In the genomic region with DNA sequence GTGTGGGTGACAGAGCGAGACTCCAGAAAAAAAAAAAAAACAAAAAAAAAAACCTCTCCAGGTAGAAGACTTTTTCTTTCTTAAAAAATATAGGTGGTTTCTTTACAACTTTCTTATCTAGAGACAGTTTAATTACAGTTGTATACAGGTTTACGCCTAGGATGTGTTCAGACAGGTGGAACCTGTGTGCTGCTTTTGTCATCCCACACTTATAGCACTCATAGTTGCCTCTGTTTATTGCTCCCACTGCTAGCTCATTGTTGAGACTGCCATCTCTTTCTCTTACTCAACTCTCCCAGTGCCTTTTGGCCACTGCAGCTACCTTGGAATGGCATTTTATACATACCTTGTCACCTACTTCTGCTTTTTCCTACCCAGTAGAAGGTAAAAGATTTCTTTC, we compare ENCODE assay signal across 11 cellular contexts. TPM values are rescaled to one million over a fixed set of nuclear protein-coding genes. Genes with fewer than 3 reads are reported as not detected.
"Had no signal": no experiment of that assay in that cellular context is flagged by ENCODE, and none has a peak within 500 bp of the region (broad histone marks: within the 10 kb centered on the region; RNA-seq: fewer than 3 reads in every experiment).

No MANE protein-coding gene starts in this region.

- H3K4me1 ChIP-seq: HAP-1 had no signal

- H3K4me3 ChIP-seq: GM23248, HAP-1 had no signal

- H3K9me3 ChIP-seq: HAP-1 had no signal

- H3K36me3 ChIP-seq: HAP-1 had no signal

- ATAC-seq: HCT116, HepG2 had no signal

- H3K27ac ChIP-seq: GM23248, HL-60 had no signal

- DNase-seq: GM23248, GOT3, H7, HFFc6, KBM-7 had no signal

RNA-seq across cellular contexts. Expression of a gene that starts 38.5 kb away (rescaled TPM):
- total RNA-seq: H4, HT1080 had no signal
